Comparison of ENCODE assay signal across 20 cellular contexts in the genomic region with DNA sequence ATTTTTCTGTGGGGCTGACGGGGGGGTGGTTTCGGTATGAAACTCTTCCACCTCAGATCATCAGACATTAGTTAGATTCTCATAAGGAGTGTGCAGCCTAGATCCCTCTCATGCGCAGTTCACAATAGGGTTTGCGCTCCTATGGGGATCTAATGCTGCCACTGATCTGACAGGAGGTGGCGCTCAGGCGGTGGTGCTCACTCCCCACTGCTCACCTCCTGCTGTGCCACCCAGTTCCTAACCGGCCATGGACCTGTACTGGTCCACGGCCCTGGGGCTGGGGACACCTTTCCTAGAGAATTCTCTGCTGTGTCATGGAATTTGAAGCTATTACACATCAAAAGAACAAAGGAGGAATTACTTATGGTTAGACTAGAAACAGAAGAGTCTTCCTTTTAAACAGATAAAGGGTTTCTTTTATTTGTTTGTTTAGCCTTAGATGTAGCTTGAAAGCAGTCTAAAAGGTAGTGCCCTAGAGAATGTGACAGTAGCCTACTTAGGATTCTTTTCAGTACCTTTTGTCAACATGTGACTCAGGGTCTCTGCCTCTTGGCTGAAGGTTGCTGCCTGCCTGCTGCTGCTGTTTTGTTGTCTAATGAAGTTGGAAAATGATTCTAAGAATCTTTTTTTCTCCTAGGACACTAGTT. TPM values are rescaled to one million over a fixed set of nuclear protein-coding genes. Genes with fewer than 3 reads are reported as not detected.
DNase-seq lines count a peak whose midpoint lies in the region; ATAC-seq, FAIRE-seq and TF ChIP-seq lines count a peak whose summit lies in the region.
"Had no signal": no experiment of that assay in that cellular context is flagged by ENCODE, and none has a peak within 500 bp of the region (broad histone marks: within the 10 kb centered on the region; RNA-seq: fewer than 3 reads in every experiment).

No MANE protein-coding gene starts in this region.

- H3K4me3 ChIP-seq in A549 = no peak overlapping the region
- H3K4me3 ChIP-seq in HAP-1 = no peak overlapping the region
- no peak overlapping the region for H3K4me3 ChIP-seq in mesenchymal stem cell (ENCODE audit: insufficient read depth in 1 of 2, low read depth in 1 of 2, low read length in 2 of 2)
- H3K4me3 ChIP-seq in heart right ventricle = no peak overlapping the region
- H3K4me3 ChIP-seq in BE2C (ENCODE audit: low read depth, low read length) = no peak overlapping the region
- H3K4me3 ChIP-seq: mucosa of descending colon had no signal

- TF ChIP-seq EP300 in A549 (IDR thresholded peaks at IDR 0.05) = no peak

- peaks cover 14% of the 10 kb centered on the region for H3K79me1 ChIP-seq in mesenchymal stem cell (replicated peaks; ENCODE audit: low read length, poor library complexity, severe bottlenecking)

- 39% methylated on average over 6 of the region's 8 CpGs for WGBS in A549 (ENCODE audit: missing lambda C conversion rate)
- 98% methylated on average over 8 of the region's 8 CpGs for WGBS in mesenchymal stem cell
- WGBS in heart right ventricle, 2 donors = 86 to 97% methylated on average over 8 of the region's 8 CpGs

- DNase-seq in A549 (ENCODE audit: low read depth in 1 of 2, low spot score in 1 of 2) (peak; percentile 20 to 51), HAP-1 (ENCODE audit: low spot score in 2 of 2) (peak; percentile 38 to 56), astrocyte of the hippocampus (ENCODE audit: low read depth, low spot score) (peak; percentile 45), mesenchymal stem cell (no peak), NCI-H510A (lab: John Stamatoyannopoulos, UW) (no peak), heart right ventricle (no peak), BE2C (no peak)
- DNase-seq in activated naive CD4-positive, alpha-beta T cell treated with anti-CD3 and anti-CD28 coated beads, Interleukin-2, amount 50 U/mL, for 16 hours = no peak
- DNase-seq: activated B cell treated with CpG ODN at 0.5 μM for 24 hours; activated naive CD8-positive, alpha-beta T cell treated with anti-CD3 and anti-CD28 coated beads, Interleukin-2, amount 10 ng/mL, durations not matched to agents 7 days and 5 days; DMS 273 treated with DMSO at 0.1 percent for 48 hours; foreskin melanocyte; hippocampal formation; mucosa of descending colon; NCI-H1105; NCI-H1930; NCI-H2227 treated with DMSO at 0.1 percent for 48 hours; nephron progenitor cell; T-helper 9 cell had no signal

- no peak overlapping the region for H4K91ac ChIP-seq in mesenchymal stem cell (ENCODE audit: low read length)

- H3K4me1 ChIP-seq in A549 (peaks cover 48% of the 10 kb centered on the region), HAP-1 (peaks cover 10% of the 10 kb centered on the region), mesenchymal stem cell (ENCODE audit: control insufficient read depth, insufficient read depth, low read depth, low read length) (peaks cover 9% of the 10 kb centered on the region), heart right ventricle (peaks cover 0 to 22% (median 6%) of the 10 kb centered on the region in 9 donors), BE2C (no peaks in the 10 kb centered on the region)

- H3K27ac ChIP-seq in A549 (peak overlapping the region in 1 of 2 experiments; percentile 63; a peak in 3 of 6 replicates), mesenchymal stem cell (ENCODE audit: low read length, poor library complexity, severe bottlenecking) (no peak overlapping the region), heart right ventricle (no peak overlapping the region)
- H3K27ac ChIP-seq: C4-2B had no signal

- no peak for FAIRE-seq in A549 (lab: Jason Lieb, UNC)

- no peak overlapping the region for H3K23ac ChIP-seq in mesenchymal stem cell (ENCODE audit: low read length in 2 of 2)

- H3K18ac ChIP-seq in mesenchymal stem cell (ENCODE audit: low read depth in 1 of 2, low read length in 2 of 2) = peak overlapping the region in 1 of 2 experiments; percentile 43

- H2BK12ac ChIP-seq in mesenchymal stem cell (ENCODE audit: low read length in 2 of 2) = no peak overlapping the region

- CTCF ChIA-PET in A549 (lab: Yijun Ruan, JAX) = interaction anchor here (0.6 to 1.5 kb wide), 3 partner anchors 9 to 28 kb away, joined by 3 read pairs; no protein-coding TSS in a partner anchor

- no peak overlapping the region for H3K4ac ChIP-seq in mesenchymal stem cell (ENCODE audit: low read depth in 1 of 2, low read length in 2 of 2)

- in situ Hi-C loops in HAP-1 (cut with MboI; ENCODE audit: low sequenced_read_pairs) = no loop called here

- TF ChIP-seq POLR2A in A549 (IDR thresholded peaks at IDR 0.05; ENCODE audit: low read length) = no peak

- no peak overlapping the region for H2BK120ac ChIP-seq in mesenchymal stem cell (ENCODE audit: low read depth, low read length)

- H2AK5ac ChIP-seq in mesenchymal stem cell (ENCODE audit: low read length, severe bottlenecking) = peak overlapping the region; percentile 20

- ATAC-seq in A549 = peak; percentile 64 to 80; a peak in 4 of 6 replicates
- ATAC-seq in heart right ventricle = no peak
- ATAC-seq: mucosa of descending colon had no signal

- no peak overlapping the region for H2AFZ ChIP-seq in mesenchymal stem cell (ENCODE audit: low read depth, low read length)

- no peak overlapping the region for H4K8ac ChIP-seq in mesenchymal stem cell (ENCODE audit: low read length)

- H3K9ac ChIP-seq in mesenchymal stem cell (ENCODE audit: low read length) = no peak overlapping the region

- POLR2A ChIA-PET in A549 (lab: Yijun Ruan, JAX) = no interaction called here

- H2BK15ac ChIP-seq in mesenchymal stem cell (ENCODE audit: low read depth, poor library complexity, severe bottlenecking) = no peak overlapping the region

- intact Hi-C loops in heart right ventricle (cut with DNase I) = no loop called here

- H3K4me2 ChIP-seq in A549 (peak overlapping the region; percentile 59), mesenchymal stem cell (ENCODE audit: low read length, poor library complexity, severe bottlenecking) (no peak overlapping the region)

- H2BK5ac ChIP-seq in mesenchymal stem cell (ENCODE audit: low read depth, low read length, poor library complexity, severe bottlenecking) = no peak overlapping the region

- TF ChIP-seq CTCF in A549 (IDR thresholded peaks at IDR 0.05) (no peak; the same call in 2 of the 3 replicates), heart right ventricle (IDR thresholded peaks at IDR 0.05) (no peak), BE2C (IDR thresholded peaks at IDR 0.05; ENCODE audit: low read depth, low read length) (no peak)

- H3K9me3 ChIP-seq in A549 (peaks cover 8% of the 10 kb centered on the region; the same call in 2 of the 3 replicates), HAP-1 (no peaks in the 10 kb centered on the region), mesenchymal stem cell (ENCODE audit: control insufficient read depth, low read length) (no peaks in the 10 kb centered on the region), heart right ventricle (peaks cover 0 to 3% (median 0%) of the 10 kb centered on the region in 11 donors), BE2C (no peaks in the 10 kb centered on the region)
- H3K9me3 ChIP-seq: mucosa of descending colon had no signal

- H3K36me3 ChIP-seq in HAP-1 (replicated peaks) = peaks cover 14% of the 10 kb centered on the region
- H3K36me3 ChIP-seq in mesenchymal stem cell (ENCODE audit: control insufficient read depth in 1 of 2, insufficient read depth in 2 of 2, low read depth in 1 of 2, low read length in 2 of 2) = peaks cover 11 to 43% of the 10 kb centered on the region in 2 experiments
- peaks cover 0 to 49% (median 9%) of the 10 kb centered on the region in 9 donors for H3K36me3 ChIP-seq in heart right ventricle
- H3K36me3 ChIP-seq in BE2C = peaks cover 17% of the 10 kb centered on the region

- no peaks in the 10 kb centered on the region for H3K27me3 ChIP-seq in HAP-1 (ENCODE audit: low read depth)
- no peaks in the 10 kb centered on the region for H3K27me3 ChIP-seq in mesenchymal stem cell (ENCODE audit: control insufficient read depth in 1 of 2, insufficient read depth in 1 of 2, low read length in 2 of 2)
- H3K27me3 ChIP-seq in heart right ventricle = no peaks in the 10 kb centered on the region
- no peaks in the 10 kb centered on the region for H3K27me3 ChIP-seq in BE2C

- H3K14ac ChIP-seq in mesenchymal stem cell (ENCODE audit: low read length in 2 of 2) = peak overlapping the region in 1 of 2 experiments; percentile 44

- TF ChIP-seq RAD21 in A549 (conservative IDR thresholded peaks at IDR 0.05 in 1 of 2, IDR thresholded peaks at IDR 0.05 in 1 of 2) = peak in 1 of 2 experiments; percentile 35; a peak in 3 of 5 replicates

TF ChIP-seq in A549, 52 proteins besides CTCF, POLR2A, EP300 and RAD21:
- TF ChIP-seq SMC3 (IDR thresholded peaks at IDR 0.05) (0 out of 3 replicates have a peak, but pooled peaks have one; percentile 19), HDAC2 (IDR thresholded peaks at IDR 0.05) (no peak), TP53 (CRISPR knock-in tag; IDR thresholded peaks at IDR 0.05) (no peak)

RNA-seq across cellular contexts. Expression of a gene that starts 50.2 kb away (rescaled TPM):
- 49.8 and 61.8 TPM in 2 replicates for polyA plus RNA-seq in A549 (2011; rRNA removed)
- 18.0 and 20.2 TPM in 2 replicates for polyA plus RNA-seq in A549 (2012; cell fraction: cytosol; rRNA removed)
- 5.5 and 6.0 TPM in 2 replicates for polyA plus RNA-seq in A549 (2012; cell fraction: nucleus; rRNA removed)
- 33.0 to 35.3 TPM (median 34.4 TPM) in 3 replicates for polyA plus RNA-seq in A549 (2017; fragmentation: RNase III; extraction: RNeasy Plus Mini Kit Qiagen cat#74134 plus additional on column Dnase treatment)
- 69.4 and 88.2 TPM in 2 replicates for polyA minus RNA-seq in A549 (2011; rRNA and poly(A)+ RNA removed)
- 35.0 TPM for polyA plus RNA-seq in mesenchymal stem cell (2013, experiment 1 of 2)
- polyA plus RNA-seq in mesenchymal stem cell (2013, experiment 2 of 2) = 35.8 TPM
- 10 to 100 TPM; 44.0 to 62.2 (median 54.7) TPM for total RNA-seq in heart right ventricle
- polyA plus RNA-seq in heart right ventricle = 10 to 100 TPM; 14.5 to 23.0 TPM
- polyA plus RNA-seq in BE2C (2012; ENCODE audit: insufficient read depth, insufficient read length, low read depth) = 43.8 TPM

Comparison
In these comparisons a context has a peak if more than half of its experiments do, and no peak if none do; other contexts are left out.
1. ATAC-seq: peak in A549 (2 of 2); none in heart right ventricle (0 of 8).
2. DNase-seq: peak in A549 (2 of 2), HAP-1 (2 of 2) and astrocyte of the hippocampus (single experiment); none in mesenchymal stem cell (single experiment), NCI-H510A (single experiment), heart right ventricle (0 of 2), BE2C (single experiment) and activated naive CD4-positive, alpha-beta T cell treated with anti-CD3 and anti-CD28 coated beads, Interleukin-2, amount 50 U/mL, for 16 hours (single experiment).